In genomic region chr1:53704304-53704703, GRCh38 we compare ENCODE assay signal across 1 cellular context.
TF ChIP-seq lines count a peak whose summit lies in the region.

No MANE protein-coding gene starts in this region.

TF ChIP-seq in WTC11, 78 proteins besides CTCF, POLR2A, EP300 and RAD21 (continued from another document):
- TF ChIP-seq JUN (CRISPR knock-in tag; IDR thresholded peaks at IDR 0.05) (no peak), JAZF1 (CRISPR knock-in tag; IDR thresholded peaks at IDR 0.05) (no peak), ERG (CRISPR knock-in tag; IDR thresholded peaks at IDR 0.05) (no peak), ATF6 (CRISPR knock-in tag; IDR thresholded peaks at IDR 0.05) (no peak), E2F5 (CRISPR knock-in tag; IDR thresholded peaks at IDR 0.05) (no peak), AFF4 (CRISPR knock-in tag; IDR thresholded peaks at IDR 0.05; ENCODE audit: borderline replicate concordance) (no peak), ZNF263 (CRISPR knock-in tag; IDR thresholded peaks at IDR 0.05; ENCODE audit: low read depth) (no peak), USF1 (CRISPR knock-in tag; IDR thresholded peaks at IDR 0.05) (no peak)
